ENCODE assay signal across 20 cellular contexts in genomic region chr2:127586746-127587295, GRCh38. TPM values are rescaled to one million over a fixed set of nuclear protein-coding genes. Genes with fewer than 3 reads are reported as not detected.
DNase-seq lines count a peak whose midpoint lies in the region; ATAC-seq, FAIRE-seq and TF ChIP-seq lines count a peak whose summit lies in the region.
"Had no signal": no experiment of that assay in that cellular context is flagged by ENCODE, and none has a peak within 500 bp of the region (broad histone marks: within the 10 kb centered on the region; RNA-seq: fewer than 3 reads in every experiment).

No MANE protein-coding gene starts in this region.

- H3K27me3 Mint-ChIP-seq in chondrocyte (ENCODE audit: low read depth), result no peaks in the 10 kb centered on the region

- no peaks in the 10 kb centered on the region for H3K36me3 Mint-ChIP-seq in chondrocyte (ENCODE audit: low read depth)
- H3K36me3 Mint-ChIP-seq: CD4-positive, alpha-beta memory T cell had no signal

- no peaks in the 10 kb centered on the region for H3K9me3 Mint-ChIP-seq in chondrocyte (ENCODE audit: low read depth)
- H3K9me3 Mint-ChIP-seq: CD4-positive, alpha-beta memory T cell had no signal

- H2AFZ ChIP-seq in DND-41 (ENCODE audit: low read depth, low read length), result peak overlapping the region; percentile 48; the same call in 1 of the 2 replicates
- H2AFZ ChIP-seq: GM23248 had no signal

- TF ChIP-seq EP300 in gastroesophageal sphincter (IDR thresholded peaks at IDR 0.05), result no peak

- H3K27me3 ChIP-seq in BLaER1 treated with 17β-estradiol and CSF1 and Interleukin-3, amounts not matched to agents 10 nM and 100 nM, result no peaks in the 10 kb centered on the region
- H3K27me3 ChIP-seq in DND-41 (ENCODE audit: insufficient read depth, low read length, poor library complexity) (no peaks in the 10 kb centered on the region), gastroesophageal sphincter (no peaks in the 10 kb centered on the region)
- H3K27me3 ChIP-seq: SJSA1 had no signal

- H3K4me1 Mint-ChIP-seq in chondrocyte (ENCODE audit: low read depth), result peaks cover 4% of the 10 kb centered on the region
- H3K4me1 Mint-ChIP-seq: CD4-positive, alpha-beta memory T cell had no signal

- H3K4me2 ChIP-seq in BLaER1 treated with 17β-estradiol and CSF1 and Interleukin-3, amounts not matched to agents 10 nM and 100 nM, result peak overlapping the region in 8 of 11 experiments; percentile 12 to 65 (median 46); a peak in 14 of 22 replicates
- H3K4me2 ChIP-seq in DND-41 (ENCODE audit: insufficient read depth, low read length), result peak overlapping the region; percentile 1; the same call in 1 of the 2 replicates

- no peak overlapping the region for H3K27ac ChIP-seq in BLaER1 treated with 17β-estradiol and CSF1 and Interleukin-3, amounts not matched to agents 10 nM and 100 nM
- peak overlapping the region; percentile 80 for H3K27ac ChIP-seq in DND-41 (ENCODE audit: low read length)
- H3K27ac ChIP-seq in gastroesophageal sphincter, result no peak overlapping the region
- H3K27ac ChIP-seq: GM23248, RWPE1, SJSA1 had no signal

- H3K36me3 ChIP-seq in BLaER1 treated with 17β-estradiol and CSF1 and Interleukin-3, amounts not matched to agents 10 nM and 100 nM, result no peaks in the 10 kb centered on the region
- H3K36me3 ChIP-seq in DND-41 (ENCODE audit: insufficient read depth, low read length) (no peaks in the 10 kb centered on the region), gastroesophageal sphincter (no peaks in the 10 kb centered on the region)
- H3K36me3 ChIP-seq: SJSA1 had no signal

- no peak for TF ChIP-seq POLR2A in gastroesophageal sphincter (IDR thresholded peaks at IDR 0.05)

- H3K9ac ChIP-seq in BLaER1 treated with 17β-estradiol and CSF1 and Interleukin-3, amounts not matched to agents 10 nM and 100 nM, result no peak overlapping the region
- H3K9ac ChIP-seq in DND-41 (ENCODE audit: low read depth, low read length), result peak overlapping the region; percentile 21; the same call in 1 of the 2 replicates
- H3K9ac ChIP-seq: GM23248 had no signal

- peak; percentile 55 for DNase-seq in DND-41
- peak; percentile 42 for DNase-seq in chondrocyte (ENCODE audit: low spot score)
- DNase-seq in posterior vena cava (ENCODE audit: low spot score), result peak; percentile 43
- no peak for DNase-seq in nucleus accumbens (lab: John Stamatoyannopoulos, UW)
- no peak for DNase-seq in HTR-8/SVneo (ENCODE audit: insufficient read length, low spot score)
- DNase-seq: CD4-positive, alpha-beta memory T cell; DMS79 treated with DMSO at 0.1 percent for 48 hours; GDM1; GM23248; MV-4-11; NCI-H1417 treated with DMSO at 0.1 percent for 48 hours; NCI-H1930; NCI-H446; OCI-M1 had no signal

- intact Hi-C loops in posterior vena cava (cut with DNase I), result no loop called here

- FAIRE-seq in HTR-8/SVneo (lab: Jason Lieb, UNC), result no peak
- FAIRE-seq: GM12878, K562 had no signal

- no peaks in the 10 kb centered on the region for H4K20me1 ChIP-seq in BLaER1 treated with 17β-estradiol and CSF1 and Interleukin-3, amounts not matched to agents 10 nM and 100 nM
- H4K20me1 ChIP-seq in DND-41 (ENCODE audit: insufficient read depth, low read length), result no peaks in the 10 kb centered on the region

- no peaks in the 10 kb centered on the region for H3K79me2 ChIP-seq in DND-41 (ENCODE audit: insufficient read depth, low read length)

- TF ChIP-seq CTCF in DND-41 (IDR thresholded peaks at IDR 0.05; ENCODE audit: borderline replicate concordance, extremely low read depth, low read length, poor library complexity, severe bottlenecking), result no peak
- no peak for TF ChIP-seq CTCF in chondrocyte (IDR thresholded peaks at IDR 0.05)
- TF ChIP-seq CTCF in gastroesophageal sphincter (IDR thresholded peaks at IDR 0.05), result no peak

- H3K27ac Mint-ChIP-seq in chondrocyte (ENCODE audit: unreplicated experiment), result no peak overlapping the region
- H3K27ac Mint-ChIP-seq: CD4-positive, alpha-beta memory T cell had no signal

- 100% methylated on average over 1 of the region's 4 CpGs; no CpG with 5 or more reads in 1 of the 2 donors for WGBS in gastroesophageal sphincter (ENCODE audit: low coverage in 1 of 2), 2 donors

- peak; percentile 36 for ATAC-seq in DND-41 (ENCODE audit: insufficient read depth, low read depth)
- no peak for ATAC-seq in gastroesophageal sphincter
- ATAC-seq: GM12878, K562 had no signal

- H3K4me3 Mint-ChIP-seq in chondrocyte (ENCODE audit: unreplicated experiment), result no peak overlapping the region
- H3K4me3 Mint-ChIP-seq: CD4-positive, alpha-beta memory T cell had no signal

- peaks cover 0 to 26% (median 21%) of the 10 kb centered on the region in 10 experiments; a peak in 15 of 20 replicates for H3K4me1 ChIP-seq in BLaER1 treated with 17β-estradiol and CSF1 and Interleukin-3, amounts not matched to agents 10 nM and 100 nM
- H3K4me1 ChIP-seq in DND-41 (ENCODE audit: insufficient read depth, low read length), result peaks cover 45% of the 10 kb centered on the region
- H3K4me1 ChIP-seq in gastroesophageal sphincter, result no peaks in the 10 kb centered on the region
- H3K4me1 ChIP-seq: SJSA1 had no signal

- H3K4me3 ChIP-seq in BLaER1 treated with 17β-estradiol and CSF1 and Interleukin-3, amounts not matched to agents 10 nM and 100 nM, result no peak overlapping the region
- H3K4me3 ChIP-seq in DND-41 (ENCODE audit: low read depth in 1 of 2, low read length in 2 of 2), result 0 out of 4 replicates have a peak overlapping the region, but pooled peaks of 1 of the 2 experiments have one; percentile 9
- no peak overlapping the region for H3K4me3 ChIP-seq in gastroesophageal sphincter
- H3K4me3 ChIP-seq: GM12878, GM23248, K562, SJSA1 had no signal

- no peaks in the 10 kb centered on the region for H3K9me3 ChIP-seq in BLaER1 treated with 17β-estradiol and CSF1 and Interleukin-3, amounts not matched to agents 10 nM and 100 nM (replicated peaks in 1 of 11)
- no peaks in the 10 kb centered on the region for H3K9me3 ChIP-seq in DND-41 (ENCODE audit: insufficient read depth, low read length, severe bottlenecking)
- H3K9me3 ChIP-seq in gastroesophageal sphincter, result no peaks in the 10 kb centered on the region
- H3K9me3 ChIP-seq: SJSA1 had no signal

RNA-seq across cellular contexts. Expression of gene MYO7B, which starts 51.3 kb away (rescaled TPM):
- total RNA-seq in chondrocyte, result 0.02 to 0.31 TPM in 2 of 3 replicates, not detected in the other
- under 1 TPM; 0.67 to 0.79 TPM for total RNA-seq in posterior vena cava
- total RNA-seq in gastroesophageal sphincter, result under 1 TPM in 3 of 4 donors, not detected in 1; 0.27 to 0.77 (median 0.54) TPM
- total RNA-seq: CD4-positive, alpha-beta memory T cell; GM23248; K562 had no signal

RNA-seq across cellular contexts. Expression of gene GPR17, which starts 59.1 kb away (rescaled TPM):
- total RNA-seq in chondrocyte (not detected in 3 replicates), posterior vena cava (under 1 TPM in 1 of 2 donors, not detected in 1; 0.10 TPM), gastroesophageal sphincter (under 1 TPM in 1 of 4 donors, not detected in 3; 0.35 TPM)
- total RNA-seq: CD4-positive, alpha-beta memory T cell; GM12878; GM23248; K562; SJSA1 had no signal

Comparison
In these comparisons a context has a peak if more than half of its experiments do, and no peak if none do; other contexts are left out.
1. DNase-seq: peak in DND-41 (single experiment), chondrocyte (single experiment) and posterior vena cava (single experiment); none in nucleus accumbens (0 of 56) and HTR-8/SVneo (single experiment).